ENCODE assay signal across 8 cellular contexts in genomic region chr14:99971929-99972747, GRCh38.
A peak's percentile ranks its signal among the peaks of the same experiment; 100 is the strongest.
DNase-seq lines count a peak whose midpoint lies in the region; ATAC-seq and TF ChIP-seq lines count a peak whose summit lies in the region.

No MANE protein-coding gene starts in this region.

- H3K27me3 ChIP-seq in brain microvascular endothelial cell (replicated peaks) = no peaks in the 10 kb centered on the region
- no peaks in the 10 kb centered on the region for H3K27me3 ChIP-seq in stomach smooth muscle (ENCODE audit: control insufficient read depth in 1 of 2, insufficient read depth in 2 of 2, low read length in 2 of 2)

- peaks cover 5% of the 10 kb centered on the region for H3K4me1 ChIP-seq in stomach smooth muscle (ENCODE audit: control insufficient read depth, insufficient read depth, low read length)

- WGBS in lower leg skin, 2 donors = 3% methylated on average over 32 to 44 of the region's 81 CpGs

- no peak for TF ChIP-seq POLR2A in lower leg skin (IDR thresholded peaks at IDR 0.05)

- no peak overlapping the region for H3K27ac ChIP-seq in brain microvascular endothelial cell
- no peak overlapping the region for H3K27ac ChIP-seq in stomach smooth muscle (ENCODE audit: low read length)

- H3K36me3 ChIP-seq in brain microvascular endothelial cell (replicated peaks) = no peaks in the 10 kb centered on the region
- H3K36me3 ChIP-seq in stomach smooth muscle (ENCODE audit: control insufficient read depth in 2 of 2, insufficient read depth in 2 of 2, low read length in 2 of 2) = no peaks in the 10 kb centered on the region

- H3K9ac ChIP-seq in stomach smooth muscle (ENCODE audit: low read length in 2 of 2) = peak overlapping the region; percentile 64 to 68

- peaks cover 0 to 8% of the 10 kb centered on the region in 2 donors for H3K9me3 ChIP-seq in stomach smooth muscle (ENCODE audit: control insufficient read depth in 2 of 2, low read length in 2 of 2)

- DNase-seq in GM12864 (ENCODE audit: low read depth) (no peak), NCI-H82 (lab: John Stamatoyannopoulos, UW) (peak; percentile 58), brain microvascular endothelial cell (no peak), lower leg skin (ENCODE audit: low spot score in 2 of 2) (no peak), putamen (ENCODE audit: low spot score) (no peak)

- H3K4me3 ChIP-seq in GM12864 (ENCODE audit: low read depth, low read length) = peak overlapping the region; percentile 71
- H3K4me3 ChIP-seq in brain microvascular endothelial cell (ENCODE audit: low read depth, low read length) = peak overlapping the region; percentile 79
- H3K4me3 ChIP-seq in lower leg skin (ENCODE audit: low read depth, poor library complexity, severe bottlenecking) = peak overlapping the region; percentile 72
- H3K4me3 ChIP-seq in stomach smooth muscle (ENCODE audit: low read length in 2 of 2) = peak overlapping the region; percentile 58 to 81

- TF ChIP-seq CTCF in GM12864 (IDR thresholded peaks at IDR 0.05; ENCODE audit: low read depth, low read length, missing control alignments) (no peak), brain microvascular endothelial cell (IDR thresholded peaks at IDR 0.05; ENCODE audit: low read depth, low read length, missing control alignments) (no peak), lower leg skin (IDR thresholded peaks at IDR 0.05) (no peak)

- in situ Hi-C loops in brain microvascular endothelial cell (cut with HindIII; ENCODE audit: low pct_ligation_motif_present, low sequenced_read_pairs) = no loop called here

- peak; percentile 15 for ATAC-seq in HG02678 (IDR thresholded peaks at IDR 0.05; ENCODE audit: unreplicated experiment)
- no peak for ATAC-seq in GM18870 (IDR thresholded peaks at IDR 0.05; ENCODE audit: unreplicated experiment)

- intact Hi-C loops in lower leg skin (cut with DNase I; ENCODE audit: low total_unique reads) = no loop called here
